11 cellular contexts compared by ENCODE assay signal in the genomic region with DNA sequence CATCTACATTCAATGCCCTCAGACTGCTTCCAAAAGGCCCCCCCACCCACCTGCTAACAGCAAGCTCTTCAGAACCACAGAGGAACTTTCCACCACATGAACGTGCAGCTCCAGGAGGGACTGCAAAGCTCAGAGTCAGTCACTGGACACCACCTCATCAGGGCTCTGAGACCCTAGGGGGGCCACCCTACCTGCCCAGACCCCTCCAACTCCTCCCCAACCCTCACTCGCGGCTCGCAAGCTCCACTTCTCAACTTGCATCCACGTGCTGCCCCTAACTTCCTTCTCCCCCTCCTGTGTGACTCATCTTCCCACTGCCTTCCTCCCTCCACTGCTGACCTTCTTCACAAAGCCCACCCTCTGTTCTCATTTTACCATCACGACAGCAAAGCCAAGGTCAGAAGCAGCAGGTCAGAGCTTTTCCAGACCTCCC. TPM values are rescaled to one million over a fixed set of nuclear protein-coding genes. Genes with fewer than 3 reads are reported as not detected.
DNase-seq lines count a peak whose midpoint lies in the region; ATAC-seq and TF ChIP-seq lines count a peak whose summit lies in the region.
"Had no signal": no experiment of that assay in that cellular context is flagged by ENCODE, and none has a peak within 500 bp of the region (broad histone marks: within the 10 kb centered on the region; RNA-seq: fewer than 3 reads in every experiment).

No MANE protein-coding gene starts in this region.

- no peaks in the 10 kb centered on the region for H3K36me3 ChIP-seq in naive thymus-derived CD4-positive, alpha-beta T cell (ENCODE audit: control insufficient read depth in 2 of 3, insufficient read depth in 3 of 3, low read length in 3 of 3)

- peak; percentile 68 for DNase-seq in CD14-positive monocyte (ENCODE audit: low spot score)
- DNase-seq in HL-60 (ENCODE audit: low read depth in 1 of 2, low spot score in 1 of 2): peak; percentile 26 to 49
- DNase-seq in activated CD8-positive, alpha-beta T cell treated with anti-CD3 and anti-CD28 coated beads, Interleukin-2, amount 10 ng/mL, durations not matched to agents 7 days and 5 days: no peak
- no peak for DNase-seq in naive thymus-derived CD4-positive, alpha-beta T cell
- no peak for DNase-seq in DMS153 treated with DMSO at 0.1 percent for 48 hours (lab: John Stamatoyannopoulos, UW; ENCODE audit: unreplicated experiment)
- no peak for DNase-seq in amygdala (lab: John Stamatoyannopoulos, UW)
- DNase-seq in stimulated activated CD4-positive, alpha-beta T cell treated with anti-CD3 and anti-CD28 coated beads, Interleukin-1b, Interleukin-23, amount 100 ng/mL, for 48 hours: no peak
- DNase-seq: NCI-H1417; stimulated activated CD8-positive, alpha-beta memory T cell treated with anti-CD3 and anti-CD28 coated beads, Interleukin-4, amount 100 ng/mL, for 48 hours; T-helper 9 cell had no signal

- ATAC-seq in activated CD8-positive, alpha-beta T cell treated with anti-CD3 and anti-CD28 coated beads, Interleukin-2, amount 10 ng/mL, durations not matched to agents 7 days and 5 days: no peak
- ATAC-seq in naive thymus-derived CD4-positive, alpha-beta T cell: peak; percentile 38
- no peak for ATAC-seq in GM18502 (IDR thresholded peaks at IDR 0.05; ENCODE audit: poor library complexity, unreplicated experiment)

- H3K27me3 Mint-ChIP-seq in CD14-positive monocyte (ENCODE audit: low read depth in 3 of 3): peaks cover 0 to 1% (median 1%) of the 10 kb centered on the region in 3 donors
- H3K27me3 Mint-ChIP-seq in activated CD8-positive, alpha-beta T cell treated with anti-CD3 and anti-CD28 coated beads, Interleukin-2, amount 10 ng/mL, durations not matched to agents 7 days and 5 days (ENCODE audit: low read depth): no peaks in the 10 kb centered on the region
- no peaks in the 10 kb centered on the region for H3K27me3 Mint-ChIP-seq in naive thymus-derived CD4-positive, alpha-beta T cell

- TF ChIP-seq CTCF in CD14-positive monocyte (IDR thresholded peaks at IDR 0.05) (no peak), HL-60 (IDR thresholded peaks at IDR 0.05; ENCODE audit: insufficient read depth, low read length) (no peak)

- H3K36me3 Mint-ChIP-seq in CD14-positive monocyte: peaks cover under 1 to 7% of the 10 kb centered on the region in 2 donors
- peaks cover 11% of the 10 kb centered on the region for H3K36me3 Mint-ChIP-seq in activated CD8-positive, alpha-beta T cell treated with anti-CD3 and anti-CD28 coated beads, Interleukin-2, amount 10 ng/mL, durations not matched to agents 7 days and 5 days (ENCODE audit: low read depth)
- H3K36me3 Mint-ChIP-seq in naive thymus-derived CD4-positive, alpha-beta T cell: peaks cover 0 to 11% (median 0%) of the 10 kb centered on the region in 5 donors

- peaks cover 86% of the 10 kb centered on the region for H3K4me1 Mint-ChIP-seq in CD14-positive monocyte
- peaks cover 63% of the 10 kb centered on the region for H3K4me1 Mint-ChIP-seq in activated CD8-positive, alpha-beta T cell treated with anti-CD3 and anti-CD28 coated beads, Interleukin-2, amount 10 ng/mL, durations not matched to agents 7 days and 5 days (ENCODE audit: low read depth)
- H3K4me1 Mint-ChIP-seq in naive thymus-derived CD4-positive, alpha-beta T cell: peaks cover 32 to 72% (median 48%) of the 10 kb centered on the region in 7 donors

- H3K4me3 Mint-ChIP-seq in CD14-positive monocyte: peak overlapping the region; percentile 76 to 88
- peak overlapping the region; percentile 69 for H3K4me3 Mint-ChIP-seq in activated CD8-positive, alpha-beta T cell treated with anti-CD3 and anti-CD28 coated beads, Interleukin-2, amount 10 ng/mL, durations not matched to agents 7 days and 5 days
- peak overlapping the region in 9 of 10 donors; percentile 4 to 90 (median 27) for H3K4me3 Mint-ChIP-seq in naive thymus-derived CD4-positive, alpha-beta T cell

- H3K4me1 ChIP-seq in naive thymus-derived CD4-positive, alpha-beta T cell (ENCODE audit: control insufficient read depth in 2 of 2, insufficient read depth in 2 of 2, low read length in 2 of 2): peaks cover 16 to 47% of the 10 kb centered on the region in 2 donors

- H3K9me3 ChIP-seq in naive thymus-derived CD4-positive, alpha-beta T cell (ENCODE audit: control insufficient read depth in 2 of 3, low read length in 3 of 3): no peaks in the 10 kb centered on the region

- H3K27ac ChIP-seq in HL-60 (replicated peaks): peak overlapping the region; percentile 92
- peak overlapping the region; percentile 0 for H3K27ac ChIP-seq in naive thymus-derived CD4-positive, alpha-beta T cell (ENCODE audit: low read depth, low read length)

- H3K9me3 Mint-ChIP-seq in CD14-positive monocyte: no peaks in the 10 kb centered on the region
- H3K9me3 Mint-ChIP-seq in activated CD8-positive, alpha-beta T cell treated with anti-CD3 and anti-CD28 coated beads, Interleukin-2, amount 10 ng/mL, durations not matched to agents 7 days and 5 days (ENCODE audit: insufficient read depth): no peaks in the 10 kb centered on the region
- no peaks in the 10 kb centered on the region for H3K9me3 Mint-ChIP-seq in naive thymus-derived CD4-positive, alpha-beta T cell

- intact Hi-C loops in CD14-positive monocyte (cut with micrococcal nuclease): loop anchor here (5.0 to 10.0 kb wide), 2 partner anchors 33 to 1389 kb away; a partner anchor contains a TSS
- intact Hi-C loops in naive thymus-derived CD4-positive, alpha-beta T cell (cut with micrococcal nuclease): no loop called here

- H3K27ac Mint-ChIP-seq in CD14-positive monocyte: peak overlapping the region; percentile 90 to 97 (median 95)
- H3K27ac Mint-ChIP-seq in activated CD8-positive, alpha-beta T cell treated with anti-CD3 and anti-CD28 coated beads, Interleukin-2, amount 10 ng/mL, durations not matched to agents 7 days and 5 days: peak overlapping the region; percentile 44
- peak overlapping the region in 7 of 9 donors; percentile 33 to 97 (median 84) for H3K27ac Mint-ChIP-seq in naive thymus-derived CD4-positive, alpha-beta T cell

- no peaks in the 10 kb centered on the region for H3K27me3 ChIP-seq in HL-60 (ENCODE audit: insufficient read depth, poor library complexity, severe bottlenecking)
- H3K27me3 ChIP-seq in naive thymus-derived CD4-positive, alpha-beta T cell (ENCODE audit: control insufficient read depth in 2 of 2, insufficient read depth in 2 of 2, low read length in 2 of 2): no peaks in the 10 kb centered on the region

- CTCF ChIA-PET in activated CD8-positive, alpha-beta T cell treated with anti-CD3 and anti-CD28 coated beads, Interleukin-2, amount 10 ng/mL, durations not matched to agents 7 days and 5 days (lab: Charles Lee): interaction anchor here (0.7 to 1.3 kb wide), 2 partner anchors 113 to 199 kb away, joined by 3 to 4 read pairs; no protein-coding TSS in a partner anchor
- CTCF ChIA-PET in naive thymus-derived CD4-positive, alpha-beta T cell (lab: Charles Lee): no interaction called here

- POLR2A ChIA-PET in activated CD8-positive, alpha-beta T cell treated with anti-CD3 and anti-CD28 coated beads, Interleukin-2, amount 10 ng/mL, durations not matched to agents 7 days and 5 days (lab: Charles Lee): no interaction called here
- POLR2A ChIA-PET in naive thymus-derived CD4-positive, alpha-beta T cell (lab: Charles Lee): no interaction called here

- H3K4me3 ChIP-seq in HL-60 (replicated peaks; ENCODE audit: insufficient read depth, low read length): no peak overlapping the region
- H3K4me3 ChIP-seq in naive thymus-derived CD4-positive, alpha-beta T cell (ENCODE audit: low read length): no peak overlapping the region

RNA-seq across cellular contexts. Expression of a gene that starts 6.5 kb away (rescaled TPM):
- polyA plus RNA-seq in CD14-positive monocyte: 1 to 10 TPM; 6.8 to 8.1 TPM
- 10 to 100 TPM; 14.2 to 15.5 TPM for total RNA-seq in activated CD8-positive, alpha-beta T cell treated with anti-CD3 and anti-CD28 coated beads, Interleukin-2, amount 10 ng/mL, durations not matched to agents 7 days and 5 days
- 10 to 100 TPM in 3 of 5 experiments, 1 to 10 TPM in 2; 6.2 to 24.7 (median 10.0) TPM for total RNA-seq in naive thymus-derived CD4-positive, alpha-beta T cell
- polyA plus RNA-seq in naive thymus-derived CD4-positive, alpha-beta T cell: 1 to 10 TPM in 1 of 2 donors, under 1 TPM in 1; 0.84 to 1.0 TPM

Comparison
In these comparisons a context has a peak if more than half of its experiments do, and no peak if none do; other contexts are left out.
1. DNase-seq: peak in CD14-positive monocyte (single experiment) and HL-60 (2 of 2); none in activated CD8-positive, alpha-beta T cell treated with anti-CD3 and anti-CD28 coated beads, Interleukin-2, amount 10 ng/mL, durations not matched to agents 7 days and 5 days (single experiment), naive thymus-derived CD4-positive, alpha-beta T cell (0 of 9), DMS153 treated with DMSO at 0.1 percent for 48 hours (single experiment), amygdala (0 of 56) and stimulated activated CD4-positive, alpha-beta T cell treated with anti-CD3 and anti-CD28 coated beads, Interleukin-1b, Interleukin-23, amount 100 ng/mL, for 48 hours (single experiment).
2. H3K27ac Mint-ChIP-seq: peak in every context shown above with its lines; median percentile 95 in CD14-positive monocyte; 84 in naive thymus-derived CD4-positive, alpha-beta T cell; 44 in activated CD8-positive, alpha-beta T cell treated with anti-CD3 and anti-CD28 coated beads, Interleukin-2, amount 10 ng/mL, durations not matched to agents 7 days and 5 days.
3. H3K4me3 Mint-ChIP-seq: peak in every context shown above with its lines; median percentile 82 in CD14-positive monocyte; 69 in activated CD8-positive, alpha-beta T cell treated with anti-CD3 and anti-CD28 coated beads, Interleukin-2, amount 10 ng/mL, durations not matched to agents 7 days and 5 days; 27 in naive thymus-derived CD4-positive, alpha-beta T cell.
4. intact Hi-C loops: an anchor here in CD14-positive monocyte (5.0 to 10.0 kb wide); none called in naive thymus-derived CD4-positive, alpha-beta T cell.